9 cellular contexts compared by ENCODE assay signal in genomic region chr1:226827458-226827857, GRCh38. TPM values are rescaled to one million over a fixed set of nuclear protein-coding genes. Genes with fewer than 3 reads are reported as not detected.
DNase-seq lines count a peak whose midpoint lies in the region; ATAC-seq and TF ChIP-seq lines count a peak whose summit lies in the region.
"Had no signal": no experiment of that assay in that cellular context is flagged by ENCODE, and none has a peak within 500 bp of the region (broad histone marks: within the 10 kb centered on the region; RNA-seq: fewer than 3 reads in every experiment).

No MANE protein-coding gene starts in this region.

- H3K27ac ChIP-seq in breast epithelium (peak overlapping the region; percentile 66 to 71), lung (ENCODE audit: low read depth in 1 of 2, low read length in 1 of 2) (peak overlapping the region; percentile 58 to 91), tibial nerve (peak overlapping the region; percentile 72 to 93 (median 88))
- H3K27ac ChIP-seq: neutrophil had no signal

- peak overlapping the region in 1 of 3 donors; percentile 18 for H3K4me3 ChIP-seq in breast epithelium
- peak overlapping the region; percentile 61 for H3K4me3 ChIP-seq in adipocyte (ENCODE audit: low read length)
- no peak overlapping the region for H3K4me3 ChIP-seq in lung
- peak overlapping the region in 2 of 4 donors; percentile 20 to 38 for H3K4me3 ChIP-seq in tibial nerve

- no peak overlapping the region for H3K4me3 Mint-ChIP-seq in MCF 10A (ENCODE audit: unreplicated experiment)

- no peaks in the 10 kb centered on the region for H3K4me1 Mint-ChIP-seq in MCF 10A (ENCODE audit: insufficient read depth, unreplicated experiment)

- H3K9me3 ChIP-seq in breast epithelium (no peaks in the 10 kb centered on the region), adipocyte (ENCODE audit: control insufficient read depth, low read length) (no peaks in the 10 kb centered on the region), lung (ENCODE audit: control insufficient read depth in 2 of 2, insufficient read depth in 1 of 2, low read length in 1 of 2) (no peaks in the 10 kb centered on the region), tibial nerve (no peaks in the 10 kb centered on the region)
- H3K9me3 ChIP-seq: neutrophil had no signal

- peak; percentile 30 for ATAC-seq in lung (ENCODE audit: insufficient read depth, low FRiP score)

- no peak overlapping the region for H3K27ac Mint-ChIP-seq in MCF 10A (ENCODE audit: low read depth, unreplicated experiment)

- no peak for TF ChIP-seq POLR2A in breast epithelium (IDR thresholded peaks at IDR 0.05)
- TF ChIP-seq POLR2A in tibial nerve (IDR thresholded peaks at IDR 0.05) = no peak

- TF ChIP-seq CTCF in breast epithelium (IDR thresholded peaks at IDR 0.05) = no peak
- TF ChIP-seq CTCF in MCF 10A (IDR thresholded peaks at IDR 0.05; ENCODE audit: unreplicated experiment) = no peak
- TF ChIP-seq CTCF in lung (IDR thresholded peaks at IDR 0.05; ENCODE audit: control extremely low read depth, extremely low read depth) = no peak
- no peak for TF ChIP-seq CTCF in tibial nerve (IDR thresholded peaks at IDR 0.05)

- no peaks in the 10 kb centered on the region for H3K9me3 Mint-ChIP-seq in MCF 10A (ENCODE audit: unreplicated experiment)

- 26 to 40% methylated on average over 11 of the region's 11 CpGs for WGBS in lung, 2 donors
- WGBS in tibial nerve, 2 donors = 30 to 37% methylated on average over 11 of the region's 11 CpGs

- no peaks in the 10 kb centered on the region for H3K36me3 ChIP-seq in breast epithelium
- no peaks in the 10 kb centered on the region for H3K36me3 ChIP-seq in adipocyte (ENCODE audit: control insufficient read depth, insufficient read depth, low read length, severe bottlenecking)
- H3K36me3 ChIP-seq in lung (ENCODE audit: control insufficient read depth in 2 of 2, insufficient read depth in 2 of 2, low read length in 2 of 2) = no peaks in the 10 kb centered on the region
- H3K36me3 ChIP-seq in tibial nerve = no peaks in the 10 kb centered on the region
- H3K36me3 ChIP-seq: neutrophil had no signal

- POLR2A ChIA-PET in MCF 10A (lab: Yijun Ruan, JAX) = interaction anchor here (0.6 to 2.0 kb wide), 7 partner anchors 13 to 194 kb away, joined by 3 to 11 read pairs (median 4); partner anchors contain the start of gene ITPKB

- no peaks in the 10 kb centered on the region for H3K27me3 Mint-ChIP-seq in MCF 10A (ENCODE audit: insufficient read depth, unreplicated experiment)

- no TSS peak for BruUV-seq in MCF 10A (replicated peaks; lab: Mats Ljungman, UMichigan)

- intact Hi-C loops in breast epithelium (cut with DNase I; ENCODE audit: low total_unique reads) = no loop called here
- intact Hi-C loops in MCF 10A (cut with micrococcal nuclease) = loop anchor here (10.0 kb wide), 1 partner anchor 487 kb away; the partner anchor contains the start of gene CDC42BPA

- CTCF ChIA-PET in MCF 10A (lab: Yijun Ruan, JAX) = interaction anchor here (0.5 to 12.2 kb wide), 27 partner anchors 8 to 808 kb away, joined by 3 to 342 read pairs (median 4); partner anchors contain the start of genes ITPKB and STUM

- no peak for TF ChIP-seq EP300 in tibial nerve (IDR thresholded peaks at IDR 0.05)

- peak overlapping the region; percentile 91 for H3K9ac ChIP-seq in adipocyte (ENCODE audit: low read length)

- DNase-seq in breast epithelium (ENCODE audit: low spot score in 2 of 2) = peak in 1 of 2 donors; percentile 26
- DNase-seq in MCF 10A (ENCODE audit: unreplicated experiment) = no peak
- no peak for DNase-seq in adipocyte (ENCODE audit: low read depth)
- peak; percentile 48 for DNase-seq in lung (ENCODE audit: low spot score)
- peak; percentile 58 to 68 for DNase-seq in tibial nerve (ENCODE audit: low spot score in 2 of 2)
- DNase-seq in NCI-H524 (lab: John Stamatoyannopoulos, UW) = no peak
- DNase-seq in COLO668 (lab: John Stamatoyannopoulos, UW; ENCODE audit: unreplicated experiment) = no peak
- no peak for DNase-seq in DMS53 treated with DMSO at 0.1 percent for 48 hours (lab: John Stamatoyannopoulos, UW; ENCODE audit: unreplicated experiment)

- no peaks in the 10 kb centered on the region for H3K36me3 Mint-ChIP-seq in MCF 10A (ENCODE audit: insufficient read depth, unreplicated experiment)

- H3K27me3 ChIP-seq in breast epithelium (no peaks in the 10 kb centered on the region), adipocyte (replicated peaks; ENCODE audit: control insufficient read depth, insufficient read depth, low read length) (no peaks in the 10 kb centered on the region), lung (ENCODE audit: control insufficient read depth, insufficient read depth) (no peaks in the 10 kb centered on the region), tibial nerve (no peaks in the 10 kb centered on the region)

- no peaks in the 10 kb centered on the region for H3K4me1 ChIP-seq in breast epithelium
- peaks cover 11% of the 10 kb centered on the region for H3K4me1 ChIP-seq in adipocyte (ENCODE audit: control insufficient read depth, insufficient read depth, low read length)
- peaks cover 0 to 2% of the 10 kb centered on the region in 2 donors for H3K4me1 ChIP-seq in lung (ENCODE audit: control insufficient read depth in 2 of 2, insufficient read depth in 2 of 2, low read length in 2 of 2)
- peaks cover 0 to 21% (median 12%) of the 10 kb centered on the region in 4 donors for H3K4me1 ChIP-seq in tibial nerve

RNA-seq across cellular contexts. Expression of gene PSEN2, which starts 43.0 kb away (rescaled TPM):
- total RNA-seq in breast epithelium = 10 to 100 TPM; 27.8 to 31.9 (median 27.9) TPM
- total RNA-seq in MCF 10A (2022) = 31.3 and 31.8 TPM in 2 replicates
- 10 to 100 TPM; 16.4 to 28.1 TPM for total RNA-seq in lung
- polyA plus RNA-seq in lung = 10 to 100 TPM; 17.8 to 19.6 TPM
- 10 to 100 TPM; 30.8 to 49.2 (median 40.9) TPM for total RNA-seq in tibial nerve

Comparison
In these comparisons a context has a peak if more than half of its experiments do, and no peak if none do; other contexts are left out.
1. DNase-seq: peak in lung (single experiment) and tibial nerve (2 of 2); none in MCF 10A (single experiment), adipocyte (single experiment), NCI-H524 (0 of 2), COLO668 (single experiment) and DMS53 treated with DMSO at 0.1 percent for 48 hours (single experiment).
2. Peak in every context shown above with its lines, with median percentiles within 50 percentile points of each other: H3K27ac ChIP-seq.